In genomic region chr1:84168783-84169182, GRCh38 we compare ENCODE assay signal across 17 cellular contexts. TPM values are rescaled to one million over a fixed set of nuclear protein-coding genes. Genes with fewer than 3 reads are reported as not detected.
A peak's percentile ranks its signal among the peaks of the same experiment; 100 is the strongest.
DNase-seq lines count a peak whose midpoint lies in the region; ATAC-seq and TF ChIP-seq lines count a peak whose summit lies in the region.
"Had no signal": no experiment of that assay in that cellular context is flagged by ENCODE, and none has a peak within 500 bp of the region (broad histone marks: within the 10 kb centered on the region; RNA-seq: fewer than 3 reads in every experiment).

No MANE protein-coding gene starts in this region.

- intact Hi-C loops in CD8-positive, alpha-beta T cell (cut with DNase I, micrococcal nuclease) = loop anchor here in 1 of 2 experiments (2.0 kb wide), 1 partner anchor 16 kb away; no protein-coding TSS in a partner anchor
- intact Hi-C loops in mucosa of descending colon (cut with DNase I, micrococcal nuclease) = no loop called here

- CTCF ChIA-PET in CD8-positive, alpha-beta T cell (lab: Charles Lee) = interaction anchor here (0.7 kb wide), 1 partner anchor 288 kb away, joined by 3 read pairs; no protein-coding TSS in a partner anchor

- peaks cover 0 to 3% (median 0%) of the 10 kb centered on the region in 7 donors for H3K9me3 Mint-ChIP-seq in CD4-positive, CD25-positive, alpha-beta regulatory T cell
- H3K9me3 Mint-ChIP-seq in CD8-positive, alpha-beta T cell = no peaks in the 10 kb centered on the region
- no peaks in the 10 kb centered on the region for H3K9me3 Mint-ChIP-seq in activated T-helper 17 cell treated with anti-CD3 and anti-CD28 coated beads, Interleukin-2, amount 50 U/mL, for 72 hours

- no peak overlapping the region for H3K27ac ChIP-seq in CD4-positive, CD25-positive, alpha-beta regulatory T cell (ENCODE audit: insufficient read depth, low read length, poor library complexity, severe bottlenecking)
- H3K27ac ChIP-seq in CD8-positive, alpha-beta T cell (ENCODE audit: low read depth, low read length) = no peak overlapping the region
- H3K27ac ChIP-seq: GM23248 had no signal

- TF ChIP-seq CTCF in CD8-positive, alpha-beta T cell (IDR thresholded peaks at IDR 0.05) = no peak
- TF ChIP-seq CTCF in mucosa of descending colon (IDR thresholded peaks at IDR 0.05) = no peak

- no peak for ATAC-seq in CD4-positive, CD25-positive, alpha-beta regulatory T cell (ENCODE audit: low read depth in 2 of 2)
- ATAC-seq in CD8-positive, alpha-beta T cell = no peak
- no peak for ATAC-seq in activated T-helper 17 cell treated with anti-CD3 and anti-CD28 coated beads, Interleukin-2, amount 50 U/mL, for 72 hours (replicated peaks)
- peak; percentile 29 for ATAC-seq in mucosa of descending colon

- peaks cover 1% of the 10 kb centered on the region for H3K36me3 ChIP-seq in CD4-positive, CD25-positive, alpha-beta regulatory T cell (ENCODE audit: control insufficient read depth, insufficient read depth, low read length)
- H3K36me3 ChIP-seq in CD8-positive, alpha-beta T cell (ENCODE audit: insufficient read depth, low read length) = no peaks in the 10 kb centered on the region
- H3K36me3 ChIP-seq in mucosa of descending colon (ENCODE audit: low read depth) = no peaks in the 10 kb centered on the region

- no peaks in the 10 kb centered on the region for H3K27me3 ChIP-seq in CD4-positive, CD25-positive, alpha-beta regulatory T cell (ENCODE audit: control insufficient read depth, insufficient read depth, low read length)
- no peaks in the 10 kb centered on the region for H3K27me3 ChIP-seq in CD8-positive, alpha-beta T cell (ENCODE audit: insufficient read depth, low read length)

- H3K27me3 Mint-ChIP-seq in CD4-positive, CD25-positive, alpha-beta regulatory T cell = no peaks in the 10 kb centered on the region
- H3K27me3 Mint-ChIP-seq in CD8-positive, alpha-beta T cell (ENCODE audit: low read depth) = no peaks in the 10 kb centered on the region
- H3K27me3 Mint-ChIP-seq in activated T-helper 17 cell treated with anti-CD3 and anti-CD28 coated beads, Interleukin-2, amount 50 U/mL, for 72 hours = no peaks in the 10 kb centered on the region

- H3K4me1 ChIP-seq in CD4-positive, CD25-positive, alpha-beta regulatory T cell (ENCODE audit: control insufficient read depth, insufficient read depth, low read length, poor library complexity, severe bottlenecking) = peaks cover 47% of the 10 kb centered on the region
- H3K4me1 ChIP-seq in CD8-positive, alpha-beta T cell (ENCODE audit: insufficient read depth, low read length) = peaks cover 51% of the 10 kb centered on the region
- H3K4me1 ChIP-seq in mucosa of descending colon (ENCODE audit: low read depth) = no peaks in the 10 kb centered on the region

- DNase-seq in CD4-positive, CD25-positive, alpha-beta regulatory T cell = no peak
- DNase-seq in CD8-positive, alpha-beta T cell = no peak
- no peak for DNase-seq in mucosa of descending colon
- DNase-seq in OCI-M2 (lab: John Stamatoyannopoulos, UW; ENCODE audit: unreplicated experiment) = no peak
- no peak for DNase-seq in NCI-H345 treated with DMSO at 0.1 percent for 48 hours (lab: John Stamatoyannopoulos, UW; ENCODE audit: unreplicated experiment)
- DNase-seq in DMS79 (lab: John Stamatoyannopoulos, UW) = no peak
- DNase-seq in NCI-H510A (lab: John Stamatoyannopoulos, UW) = no peak
- DNase-seq: COR-L47, DMS 273 treated with DMSO at 0.1 percent for 48 hours, GDM1, GM23248, HCEC 1CT, NCI-H1105, NCI-H510A treated with DMSO at 0.1 percent for 48 hours, NCI-H774, Right ventricle myocardium superior had no signal

- H3K36me3 Mint-ChIP-seq in CD4-positive, CD25-positive, alpha-beta regulatory T cell = peaks cover 6% of the 10 kb centered on the region
- H3K36me3 Mint-ChIP-seq in CD8-positive, alpha-beta T cell = peaks cover 5% of the 10 kb centered on the region
- no peaks in the 10 kb centered on the region for H3K36me3 Mint-ChIP-seq in activated T-helper 17 cell treated with anti-CD3 and anti-CD28 coated beads, Interleukin-2, amount 50 U/mL, for 72 hours (ENCODE audit: low read depth)

- no peaks in the 10 kb centered on the region for H3K9me3 ChIP-seq in CD4-positive, CD25-positive, alpha-beta regulatory T cell (ENCODE audit: control insufficient read depth in 2 of 2, low read length in 2 of 2)
- no peaks in the 10 kb centered on the region for H3K9me3 ChIP-seq in CD8-positive, alpha-beta T cell (ENCODE audit: low read length)
- no peaks in the 10 kb centered on the region for H3K9me3 ChIP-seq in mucosa of descending colon

- peak overlapping the region in 1 of 3 donors; percentile 21 for H3K27ac Mint-ChIP-seq in CD4-positive, CD25-positive, alpha-beta regulatory T cell
- H3K27ac Mint-ChIP-seq in CD8-positive, alpha-beta T cell = peak overlapping the region; percentile 64
- no peak overlapping the region for H3K27ac Mint-ChIP-seq in activated T-helper 17 cell treated with anti-CD3 and anti-CD28 coated beads, Interleukin-2, amount 50 U/mL, for 72 hours

- H3K4me3 ChIP-seq in CD4-positive, CD25-positive, alpha-beta regulatory T cell (ENCODE audit: low read depth, low read length) = peak overlapping the region; percentile 8
- H3K4me3 ChIP-seq in CD8-positive, alpha-beta T cell (ENCODE audit: low read depth, low read length) = no peak overlapping the region
- no peak overlapping the region for H3K4me3 ChIP-seq in mucosa of descending colon
- H3K4me3 ChIP-seq: GM23248 had no signal

- H3K4me1 Mint-ChIP-seq in CD4-positive, CD25-positive, alpha-beta regulatory T cell = peaks cover 50 to 80% (median 71%) of the 10 kb centered on the region in 4 donors
- peaks cover 80% of the 10 kb centered on the region for H3K4me1 Mint-ChIP-seq in CD8-positive, alpha-beta T cell (ENCODE audit: low read depth)
- peaks cover 23% of the 10 kb centered on the region for H3K4me1 Mint-ChIP-seq in activated T-helper 17 cell treated with anti-CD3 and anti-CD28 coated beads, Interleukin-2, amount 50 U/mL, for 72 hours

- H3K4me3 Mint-ChIP-seq in CD4-positive, CD25-positive, alpha-beta regulatory T cell = no peak overlapping the region
- H3K4me3 Mint-ChIP-seq in CD8-positive, alpha-beta T cell = no peak overlapping the region
- H3K4me3 Mint-ChIP-seq in activated T-helper 17 cell treated with anti-CD3 and anti-CD28 coated beads, Interleukin-2, amount 50 U/mL, for 72 hours = peak overlapping the region; percentile 11

- POLR2A ChIA-PET in CD8-positive, alpha-beta T cell (lab: Charles Lee) = interaction anchor here (0.7 to 1.5 kb wide), 2 partner anchors 10 to 23 kb away, joined by 3 to 4 read pairs; no protein-coding TSS in a partner anchor

RNA-seq across cellular contexts. Expression of gene PRKACB, which starts 24.7 kb away (rescaled TPM):
- 74.0 TPM for total RNA-seq in CD4-positive, CD25-positive, alpha-beta regulatory T cell
- polyA plus RNA-seq in CD4-positive, CD25-positive, alpha-beta regulatory T cell = 10 to 100 TPM; 83.2 to 99.5 (median 93.4) TPM
- total RNA-seq in CD8-positive, alpha-beta T cell = 10 to 100 TPM; 50.9 to 55.8 TPM
- 10 to 100 TPM; 16.3 to 26.2 TPM for total RNA-seq in activated T-helper 17 cell treated with anti-CD3 and anti-CD28 coated beads, Interleukin-2, amount 50 U/mL, for 72 hours
- total RNA-seq in mucosa of descending colon = 100 to 1,000 TPM in 1 of 3 donors, 10 to 100 TPM in 2; 91.0 to 155 (median 99.3) TPM
